Comparison of ENCODE assay signal across 11 cellular contexts in genomic region chr17:39607851-39608130, GRCh38. TPM values are rescaled to one million over a fixed set of nuclear protein-coding genes. Genes with fewer than 3 reads are reported as not detected.
DNase-seq lines count a peak whose midpoint lies in the region; ATAC-seq and TF ChIP-seq lines count a peak whose summit lies in the region.
"Had no signal": no experiment of that assay in that cellular context is flagged by ENCODE, and none has a peak within 500 bp of the region (broad histone marks: within the 10 kb centered on the region; RNA-seq: fewer than 3 reads in every experiment).

TSS of gene NEUROD2 (minus strand) at chr17:39607920. CDS start at chr17:39606599, 1,321 bp downstream.

- ATAC-seq in CD4-positive, CD25-positive, alpha-beta regulatory T cell (ENCODE audit: low read depth in 2 of 2): no peak
- ATAC-seq: pancreas had no signal

- H3K36me3 ChIP-seq in CD4-positive, CD25-positive, alpha-beta regulatory T cell (ENCODE audit: control insufficient read depth, insufficient read depth, low read length): no peaks in the 10 kb centered on the region
- H3K36me3 ChIP-seq in MG63 (no peaks in the 10 kb centered on the region), esophagus squamous epithelium (no peaks in the 10 kb centered on the region)
- H3K36me3 ChIP-seq: pancreas had no signal

- H3K4me1 Mint-ChIP-seq in CD4-positive, CD25-positive, alpha-beta regulatory T cell: peaks cover 0 to 31% (median 6%) of the 10 kb centered on the region in 4 donors

- no peak for TF ChIP-seq POLR2A in esophagus squamous epithelium (IDR thresholded peaks at IDR 0.05)

- no peak within 1 kb of the TSS for H3K4me3 ChIP-seq in CD4-positive, CD25-positive, alpha-beta regulatory T cell (ENCODE audit: low read depth, low read length)
- H3K4me3 ChIP-seq in MG63 (peak within 1 kb of the TSS; percentile 9; the same call in 1 of the 2 replicates), coronary artery (peak within 1 kb of the TSS; percentile 62), esophagus squamous epithelium (peak within 1 kb of the TSS in 2 of 4 donors; percentile 24 to 52)

- intact Hi-C loops in esophagus squamous epithelium (cut with DNase I): no loop called here

- peaks cover 0 to 2% (median 0%) of the 10 kb centered on the region in 7 donors for H3K9me3 Mint-ChIP-seq in CD4-positive, CD25-positive, alpha-beta regulatory T cell

- no peak within 1 kb of the TSS for H3K27ac Mint-ChIP-seq in CD4-positive, CD25-positive, alpha-beta regulatory T cell

- no peaks in the 10 kb centered on the region for H3K9me3 ChIP-seq in CD4-positive, CD25-positive, alpha-beta regulatory T cell (ENCODE audit: control insufficient read depth in 2 of 2, low read length in 2 of 2)
- no peaks in the 10 kb centered on the region for H3K9me3 ChIP-seq in MG63
- H3K9me3 ChIP-seq in esophagus squamous epithelium: no peaks in the 10 kb centered on the region
- H3K9me3 ChIP-seq: pancreas, testis had no signal

- H3K36me3 Mint-ChIP-seq in CD4-positive, CD25-positive, alpha-beta regulatory T cell: no peaks in the 10 kb centered on the region

- peak within 1 kb of the TSS in 3 of 4 donors; percentile 26 to 79 (median 76) for H3K4me3 Mint-ChIP-seq in CD4-positive, CD25-positive, alpha-beta regulatory T cell

- peaks cover 41% of the 10 kb centered on the region for H3K4me1 ChIP-seq in CD4-positive, CD25-positive, alpha-beta regulatory T cell (ENCODE audit: control insufficient read depth, insufficient read depth, low read length, poor library complexity, severe bottlenecking)
- H3K4me1 ChIP-seq in esophagus squamous epithelium: peaks cover 28 to 55% (median 34%) of the 10 kb centered on the region in 3 donors

- no peak within 1 kb of the TSS for H3K27ac ChIP-seq in CD4-positive, CD25-positive, alpha-beta regulatory T cell (ENCODE audit: insufficient read depth, low read length, poor library complexity, severe bottlenecking)
- H3K27ac ChIP-seq in coronary artery (no peak within 1 kb of the TSS), esophagus squamous epithelium (no peak within 1 kb of the TSS)
- H3K27ac ChIP-seq: pancreas, testis had no signal

- WGBS in esophagus squamous epithelium, 2 donors: 0 to 7% methylated on average over 1 to 15 of the region's 20 CpGs

- TF ChIP-seq CTCF in coronary artery (IDR thresholded peaks at IDR 0.05) (no peak), esophagus squamous epithelium (IDR thresholded peaks at IDR 0.05) (no peak)

- peaks cover 74% of the 10 kb centered on the region for H3K27me3 Mint-ChIP-seq in CD4-positive, CD25-positive, alpha-beta regulatory T cell

- H3K27me3 ChIP-seq in CD4-positive, CD25-positive, alpha-beta regulatory T cell (ENCODE audit: control insufficient read depth, insufficient read depth, low read length): peaks cover 20% of the 10 kb centered on the region
- H3K27me3 ChIP-seq in MG63: peaks cover 60% of the 10 kb centered on the region
- peaks cover 38 to 100% (median 52%) of the 10 kb centered on the region in 4 donors for H3K27me3 ChIP-seq in esophagus squamous epithelium

- no peak for DNase-seq in CD4-positive, CD25-positive, alpha-beta regulatory T cell
- no peak for DNase-seq in MG63
- no peak for DNase-seq in coronary artery (ENCODE audit: low spot score)
- DNase-seq in occipital lobe (lab: John Stamatoyannopoulos, UW): no peak
- DNase-seq in NCI-H1105 (lab: John Stamatoyannopoulos, UW): no peak
- no peak for DNase-seq in MV-4-11 (lab: John Stamatoyannopoulos, UW)
- no peak for DNase-seq in esophagus squamous epithelium (lab: John Stamatoyannopoulos, UW)
- DNase-seq in SIG-M5 (lab: John Stamatoyannopoulos, UW): no peak
- DNase-seq: kidney, testis had no signal

RNA-seq across cellular contexts. Expression of gene NEUROD2, which starts in this region (rescaled TPM):
- not detected for total RNA-seq in CD4-positive, CD25-positive, alpha-beta regulatory T cell
- not detected for polyA plus RNA-seq in CD4-positive, CD25-positive, alpha-beta regulatory T cell
- not detected in 2 replicates for total RNA-seq in MG63 (2014; rRNA removed; shearing (Covaris generic); ENCODE audit: low replicate concordance)
- 70.3 TPM for total RNA-seq in occipital lobe
- not detected for total RNA-seq in esophagus squamous epithelium
- total RNA-seq: kidney, pancreas had no signal

Comparison
In these comparisons a context has a peak if more than half of its experiments do, and no peak if none do; other contexts are left out.
1. RNA of gene NEUROD2 (total RNA-seq): 70.3 TPM in occipital lobe (single experiment); not detected in CD4-positive, CD25-positive, alpha-beta regulatory T cell (single experiment), not detected in MG63 and not detected in esophagus squamous epithelium; every median in the first group is over 10 times any median in the second.